ENCODE assay signal across 18 cellular contexts in genomic region chr9:95035846-95036245, GRCh38.
DNase-seq lines count a peak whose midpoint lies in the region; ATAC-seq and TF ChIP-seq lines count a peak whose summit lies in the region.
"Had no signal": no experiment of that assay in that cellular context is flagged by ENCODE, and none has a peak within 500 bp of the region (broad histone marks: within the 10 kb centered on the region; RNA-seq: fewer than 3 reads in every experiment).

No MANE protein-coding gene starts in this region.

- TF ChIP-seq POLR2A in stomach (IDR thresholded peaks at IDR 0.05) (no peak), Peyer's patch (IDR thresholded peaks at IDR 0.05) (no peak)

- no TSS peak for BruUV-seq in A673 (replicated peaks; lab: Mats Ljungman, UMichigan)

- peaks cover 8% of the 10 kb centered on the region for H3K4me1 ChIP-seq in A673 (ENCODE audit: insufficient read depth, low read length, poor library complexity, severe bottlenecking)
- H3K4me1 ChIP-seq in RWPE2 (ENCODE audit: insufficient read depth, poor library complexity, severe bottlenecking) = peaks cover 39% of the 10 kb centered on the region
- H3K4me1 ChIP-seq in fibroblast of lung (ENCODE audit: control insufficient read depth, extremely low read depth, insufficient read depth, low read length) = peaks cover 6% of the 10 kb centered on the region
- peaks cover 50 to 92% (median 73%) of the 10 kb centered on the region in 4 donors for H3K4me1 ChIP-seq in stomach
- H3K4me1 ChIP-seq in Peyer's patch = peaks cover 0 to 60% (median 0%) of the 10 kb centered on the region in 4 donors

- 40 to 70% (median 56%) methylated on average over 3 of the region's 3 CpGs for WGBS in stomach, 5 donors

- ATAC-seq in RWPE2 (ENCODE audit: low read depth) = no peak
- ATAC-seq: K562 had no signal

- H4K20me1 ChIP-seq in fibroblast of lung (ENCODE audit: control insufficient read depth, extremely low read depth, insufficient read depth, low read length) = no peaks in the 10 kb centered on the region

- DNase-seq in A673 (ENCODE audit: low spot score) = peak; percentile 70
- DNase-seq in RWPE2 (ENCODE audit: low spot score) = no peak
- DNase-seq in fibroblast of lung (ENCODE audit: low read depth in 2 of 2) = no peak
- DNase-seq in stomach = no peak
- DNase-seq in effector CD8-positive, alpha-beta T cell (lab: John Stamatoyannopoulos, UW) = no peak
- DNase-seq in NCI-H1694 treated with DMSO at 0.1 percent for 48 hours (lab: John Stamatoyannopoulos, UW) = no peak
- no peak for DNase-seq in activated CD4-positive, CD25-positive, alpha-beta regulatory T cell (lab: John Stamatoyannopoulos, UW)
- no peak for DNase-seq in Peyer's patch
- DNase-seq: AML-193; Caco-2; H9; NCI-H1092; NCI-H1694; NCI-H69; NK-92 treated with Interleukin-12 subunit alpha and Interleukin-12 subunit beta, amount 100 ng/mL, for 24 hours; OCI-M1; SHP77 had no signal

- no peaks in the 10 kb centered on the region for H3K36me3 ChIP-seq in A673 (ENCODE audit: insufficient read depth, low read length, poor library complexity, severe bottlenecking)
- H3K36me3 ChIP-seq in RWPE2 (ENCODE audit: low read depth) = peaks cover 10% of the 10 kb centered on the region; the same call in 1 of the 2 replicates
- no peaks in the 10 kb centered on the region for H3K36me3 ChIP-seq in fibroblast of lung (ENCODE audit: control insufficient read depth, insufficient read depth, low read length)
- peaks cover 0 to 6% (median 2%) of the 10 kb centered on the region in 4 donors for H3K36me3 ChIP-seq in stomach
- H3K36me3 ChIP-seq in Peyer's patch = peaks cover 0 to 4% (median 0%) of the 10 kb centered on the region in 3 donors

- H3K4me2 ChIP-seq in fibroblast of lung (ENCODE audit: extremely low read depth, insufficient read depth, low read length) = peak overlapping the region; percentile 36

- H3K9ac ChIP-seq in fibroblast of lung (ENCODE audit: insufficient read depth, low read length) = no peak overlapping the region

- H3K79me2 ChIP-seq in fibroblast of lung (ENCODE audit: control insufficient read depth, insufficient read depth, low read length) = peaks cover 71% of the 10 kb centered on the region

- no peak overlapping the region for H2AFZ ChIP-seq in fibroblast of lung (ENCODE audit: low read length)

- H3K27ac ChIP-seq in A673 (ENCODE audit: low read depth, low read length, poor library complexity, severe bottlenecking) (no peak overlapping the region), RWPE2 (ENCODE audit: poor library complexity, severe bottlenecking) (peak overlapping the region; percentile 90), fibroblast of lung (ENCODE audit: insufficient read depth, low read length) (no peak overlapping the region), stomach (peak overlapping the region in 3 of 5 donors; percentile 21 to 80 (median 23)), Peyer's patch (no peak overlapping the region)

- CTCF ChIA-PET in A673 (lab: Charles Lee) = no interaction called here

- H3K4me3 ChIP-seq in A673 (ENCODE audit: low read depth, low read length, poor library complexity, severe bottlenecking) (no peak overlapping the region), RWPE2 (ENCODE audit: severe bottlenecking) (no peak overlapping the region), fibroblast of lung (replicated peaks in 1 of 4; ENCODE audit: control extremely low read depth in 1 of 4, insufficient read depth in 1 of 4, low read depth in 3 of 4, low read length in 4 of 4) (no peak overlapping the region), stomach (no peak overlapping the region), Peyer's patch (no peak overlapping the region)
- H3K4me3 ChIP-seq: K562 had no signal

- intact Hi-C loops in A673 (cut with micrococcal nuclease; ENCODE audit: unreplicated experiment) = no loop called here
- intact Hi-C loops in stomach (cut with DNase I; ENCODE audit: low total_unique reads) = no loop called here

- H3K9me3 ChIP-seq in A673 (ENCODE audit: low read depth, low read length, poor library complexity, severe bottlenecking) = no peaks in the 10 kb centered on the region
- no peaks in the 10 kb centered on the region for H3K9me3 ChIP-seq in RWPE2 (ENCODE audit: severe bottlenecking)
- H3K9me3 ChIP-seq in fibroblast of lung (ENCODE audit: control insufficient read depth, insufficient read depth, low read depth, low read length) = no peaks in the 10 kb centered on the region
- no peaks in the 10 kb centered on the region for H3K9me3 ChIP-seq in stomach
- no peaks in the 10 kb centered on the region for H3K9me3 ChIP-seq in Peyer's patch
- H3K9me3 ChIP-seq: Caco-2 had no signal

- TF ChIP-seq CTCF in A673 (conservative IDR thresholded peaks at IDR 0.05; ENCODE audit: low read depth, low read length) = no peak
- TF ChIP-seq CTCF in RWPE2 (IDR thresholded peaks at IDR 0.05; ENCODE audit: poor library complexity, severe bottlenecking) = no peak
- TF ChIP-seq CTCF in fibroblast of lung (conservative IDR thresholded peaks at IDR 0.05 in 1 of 2, IDR thresholded peaks at IDR 0.05 in 1 of 2; ENCODE audit: low read depth in 1 of 2, low read length in 2 of 2) = no peak
- TF ChIP-seq CTCF in stomach (IDR thresholded peaks at IDR 0.05) = no peak
- TF ChIP-seq CTCF in Peyer's patch (IDR thresholded peaks at IDR 0.05) = no peak

- TF ChIP-seq EP300 in stomach (IDR thresholded peaks at IDR 0.05) = no peak

- no peaks in the 10 kb centered on the region for H3K27me3 ChIP-seq in A673 (replicated peaks; ENCODE audit: insufficient read depth, low read depth, low read length, poor library complexity)
- H3K27me3 ChIP-seq in RWPE2 (ENCODE audit: insufficient read depth, poor library complexity, severe bottlenecking) = no peaks in the 10 kb centered on the region
- H3K27me3 ChIP-seq in fibroblast of lung (ENCODE audit: control insufficient read depth, insufficient read depth, low read length) = no peaks in the 10 kb centered on the region
- no peaks in the 10 kb centered on the region for H3K27me3 ChIP-seq in stomach
- no peaks in the 10 kb centered on the region for H3K27me3 ChIP-seq in Peyer's patch

- POLR2A ChIA-PET in A673 (lab: Charles Lee; ENCODE audit: low non-redundant PET) = no interaction called here

Comparison
In these comparisons a context has a peak if more than half of its experiments do, and no peak if none do; other contexts are left out.
1. H3K27ac ChIP-seq: peak in RWPE2 (single experiment) and stomach (3 of 5); none in A673 (single experiment), fibroblast of lung (single experiment) and Peyer's patch (0 of 4).